Comparison of ENCODE assay signal across 16 cellular contexts in genomic region chr14:72739446-72740405, GRCh38.
DNase-seq lines count a peak whose midpoint lies in the region; ATAC-seq, FAIRE-seq and TF ChIP-seq lines count a peak whose summit lies in the region.
"Had no signal": no experiment of that assay in that cellular context is flagged by ENCODE, and none has a peak within 500 bp of the region (broad histone marks: within the 10 kb centered on the region; RNA-seq: fewer than 3 reads in every experiment).

No MANE protein-coding gene starts in this region.

- ATAC-seq in Right ventricle myocardium superior (ENCODE audit: poor library complexity) (no peak), T-helper 17 cell (no peak), gastroesophageal sphincter (no peak)

- peak; percentile 63 for DNase-seq in cardiac septum (ENCODE audit: low spot score)
- DNase-seq in Right ventricle myocardium superior = no peak
- DNase-seq in T-helper 17 cell = no peak
- DNase-seq in islet precursor cell = peak; percentile 43
- no peak for DNase-seq in urothelium cell line (ENCODE audit: low spot score)
- DNase-seq in GM12892 (ENCODE audit: insufficient read length) = no peak
- DNase-seq: CD4-positive, alpha-beta T cell; DND-41; GF-D8; NCI-H1092; NCI-H187 treated with DMSO at 0.1 percent for 48 hours; NCI-H526 treated with DMSO at 0.1 percent for 48 hours; SJCRH30 had no signal

- no peak for TF ChIP-seq EP300 in gastroesophageal sphincter (IDR thresholded peaks at IDR 0.05)

- no peaks in the 10 kb centered on the region for H3K36me3 Mint-ChIP-seq in T-helper 17 cell (ENCODE audit: low read depth)

- no peaks in the 10 kb centered on the region for H3K36me3 ChIP-seq in gastroesophageal sphincter
- H3K36me3 ChIP-seq: SJCRH30 had no signal

- H3K4me3 Mint-ChIP-seq in T-helper 17 cell = no peak overlapping the region
- H3K4me3 Mint-ChIP-seq: B cell; CD4-positive, alpha-beta T cell had no signal

- H3K27me3 Mint-ChIP-seq in T-helper 17 cell = peaks cover 15% of the 10 kb centered on the region
- H3K27me3 Mint-ChIP-seq: B cell; CD4-positive, alpha-beta T cell had no signal

- H3K9me3 ChIP-seq in T-helper 17 cell (ENCODE audit: control insufficient read depth, low read length, poor library complexity, severe bottlenecking) (no peaks in the 10 kb centered on the region), gastroesophageal sphincter (no peaks in the 10 kb centered on the region)
- H3K9me3 ChIP-seq: SJCRH30 had no signal

- 61 to 79% methylated on average over 10 to 13 of the region's 14 CpGs for WGBS in gastroesophageal sphincter (ENCODE audit: low coverage in 1 of 2), 2 donors

- H3K4me1 ChIP-seq in gastroesophageal sphincter = peaks cover 0 to 17% (median 0%) of the 10 kb centered on the region in 3 donors
- H3K4me1 ChIP-seq: SJCRH30 had no signal

- FAIRE-seq in urothelium cell line (lab: Jason Lieb, UNC) = peak; percentile 69
- no peak for FAIRE-seq in GM12892 (lab: Jason Lieb, UNC)

- H3K4me3 ChIP-seq in gastroesophageal sphincter = no peak overlapping the region
- H3K4me3 ChIP-seq: SJCRH30 had no signal

- peak overlapping the region; percentile 9 for H3K27ac Mint-ChIP-seq in T-helper 17 cell
- H3K27ac Mint-ChIP-seq: B cell; CD4-positive, alpha-beta T cell had no signal

- H3K4me1 Mint-ChIP-seq in T-helper 17 cell = peaks cover 2% of the 10 kb centered on the region
- H3K4me1 Mint-ChIP-seq: B cell had no signal

- no peak overlapping the region for H3K27ac ChIP-seq in gastroesophageal sphincter
- H3K27ac ChIP-seq: KMS-11, SJCRH30 had no signal

- no peaks in the 10 kb centered on the region for H3K27me3 ChIP-seq in gastroesophageal sphincter

- intact Hi-C loops in cardiac septum (cut with DNase I) = no loop called here
- intact Hi-C loops in Right ventricle myocardium superior (cut with DNase I) = no loop called here

- TF ChIP-seq CTCF in gastroesophageal sphincter (IDR thresholded peaks at IDR 0.05) = no peak

- TF ChIP-seq POLR2A in GM12892 (IDR thresholded peaks at IDR 0.05; ENCODE audit: low read depth, low read length) = no peak
- no peak for TF ChIP-seq POLR2A in gastroesophageal sphincter (IDR thresholded peaks at IDR 0.05)

Comparison
In these comparisons a context has a peak if more than half of its experiments do, and no peak if none do; other contexts are left out.
1. DNase-seq: peak in cardiac septum (single experiment) and islet precursor cell (single experiment); none in Right ventricle myocardium superior (single experiment), T-helper 17 cell (0 of 3), urothelium cell line (single experiment) and GM12892 (single experiment).